In genomic region chr5:159161361-159162214, GRCh38 we compare ENCODE assay signal across 22 cellular contexts. TPM values are rescaled to one million over a fixed set of nuclear protein-coding genes. Genes with fewer than 3 reads are reported as not detected.
DNase-seq lines count a peak whose midpoint lies in the region; ATAC-seq, FAIRE-seq and TF ChIP-seq lines count a peak whose summit lies in the region.
"Had no signal": no experiment of that assay in that cellular context is flagged by ENCODE, and none has a peak within 500 bp of the region (broad histone marks: within the 10 kb centered on the region; RNA-seq: fewer than 3 reads in every experiment).

No MANE protein-coding gene starts in this region.

- H3K4me3 Mint-ChIP-seq in activated T-cell treated with anti-CD3 and anti-CD28 coated beads, Interleukin-2, amount 50 U/mL, for 24 hours, result no peak overlapping the region
- H3K4me3 Mint-ChIP-seq in GM23338, result no peak overlapping the region
- H3K4me3 Mint-ChIP-seq in astrocyte (ENCODE audit: unreplicated experiment), result no peak overlapping the region
- peak overlapping the region in 1 of 10 donors; percentile 19 for H3K4me3 Mint-ChIP-seq in naive thymus-derived CD8-positive, alpha-beta T cell
- H3K4me3 Mint-ChIP-seq: IgD-negative memory B cell, naive B cell, T-helper 17 cell had no signal

- peaks cover 77% of the 10 kb centered on the region for H3K36me3 Mint-ChIP-seq in activated T-cell treated with anti-CD3 and anti-CD28 coated beads, Interleukin-2, amount 50 U/mL, for 24 hours (ENCODE audit: low read depth)
- H3K36me3 Mint-ChIP-seq in GM23338 (ENCODE audit: low read depth), result peaks cover 27% of the 10 kb centered on the region; the same call in 2 of the 3 replicates
- H3K36me3 Mint-ChIP-seq in astrocyte (ENCODE audit: low read depth, unreplicated experiment), result peaks cover 6% of the 10 kb centered on the region
- H3K36me3 Mint-ChIP-seq in naive thymus-derived CD8-positive, alpha-beta T cell, result peaks cover 0 to 59% (median 6%) of the 10 kb centered on the region in 3 donors
- H3K36me3 Mint-ChIP-seq: IgD-negative memory B cell had no signal

- peaks cover 67% of the 10 kb centered on the region for H3K4me1 Mint-ChIP-seq in activated T-cell treated with anti-CD3 and anti-CD28 coated beads, Interleukin-2, amount 50 U/mL, for 24 hours (ENCODE audit: low read depth)
- H3K4me1 Mint-ChIP-seq in GM23338, result peaks cover 18% of the 10 kb centered on the region; the same call in 2 of the 3 replicates
- peaks cover 33% of the 10 kb centered on the region for H3K4me1 Mint-ChIP-seq in astrocyte (ENCODE audit: low read depth, unreplicated experiment)
- H3K4me1 Mint-ChIP-seq in naive thymus-derived CD8-positive, alpha-beta T cell, result peaks cover 16 to 28% (median 23%) of the 10 kb centered on the region in 4 donors

- no peaks in the 10 kb centered on the region for H3K36me3 ChIP-seq in GM23338 (ENCODE audit: insufficient read depth)
- H3K36me3 ChIP-seq in astrocyte (ENCODE audit: insufficient read depth, low read length), result peaks cover 29% of the 10 kb centered on the region

- no peak overlapping the region for H3K9ac ChIP-seq in astrocyte (ENCODE audit: low read length)
- H3K9ac ChIP-seq: parathyroid adenoma had no signal

- no peak for ATAC-seq in GM23338
- ATAC-seq in naive thymus-derived CD8-positive, alpha-beta T cell, result no peak
- ATAC-seq: heart right ventricle, T-helper 17 cell had no signal

- DNase-seq in activated T-cell treated with anti-CD3 and anti-CD28 coated beads, Interleukin-2, amount 50 U/mL, for 24 hours, result no peak
- DNase-seq in activated T-cell treated with anti-CD3 and anti-CD28 coated beads, Interleukin-2, amount 50 U/mL, for 48 hours, result no peak
- DNase-seq in GM23338 (ENCODE audit: low spot score), result peak; percentile 16
- no peak for DNase-seq in astrocyte (ENCODE audit: low read depth)
- no peak for DNase-seq in naive thymus-derived CD8-positive, alpha-beta T cell
- DNase-seq in effector CD4-positive, alpha-beta T cell, result no peak
- no peak for DNase-seq in foreskin melanocyte
- DNase-seq in NOMO-1 (lab: John Stamatoyannopoulos, UW; ENCODE audit: unreplicated experiment in 2 of 2), result no peak
- DNase-seq: activated CD4-positive, CD25-positive, alpha-beta regulatory T cell; activated CD8-positive, alpha-beta memory T cell treated with anti-CD3 and anti-CD28 coated beads, Interleukin-2, amount 50 U/mL, for 4 hours; DMS79 treated with DMSO at 0.1 percent for 48 hours; heart right ventricle; MV-4-11; naive B cell; NCI-H187; sigmoid colon; stimulated activated CD4-positive, alpha-beta T cell treated with anti-CD3 and anti-CD28 coated beads, Interleukin-1b, Interleukin-23, amount 100 ng/mL, for 48 hours; T-helper 17 cell had no signal

- H3K4me3 ChIP-seq in GM23338 (no peak overlapping the region), astrocyte (ENCODE audit: insufficient read depth, low read depth, low read length) (no peak overlapping the region)
- H3K4me3 ChIP-seq: heart right ventricle, lung, sigmoid colon had no signal

- H3K9me2 ChIP-seq in GM23338 (ENCODE audit: insufficient read depth), result no peaks in the 10 kb centered on the region

- no peaks in the 10 kb centered on the region for H3K9me3 ChIP-seq in astrocyte (ENCODE audit: insufficient read depth, low read depth, low read length)
- H3K9me3 ChIP-seq: heart right ventricle, sigmoid colon had no signal

- no peaks in the 10 kb centered on the region for H4K20me1 ChIP-seq in GM23338 (replicated peaks; ENCODE audit: insufficient read depth)
- H4K20me1 ChIP-seq in astrocyte (ENCODE audit: insufficient read depth, low read length), result peaks cover 4% of the 10 kb centered on the region

- peak overlapping the region; percentile 93 for H3K27ac Mint-ChIP-seq in activated T-cell treated with anti-CD3 and anti-CD28 coated beads, Interleukin-2, amount 50 U/mL, for 24 hours
- H3K27ac Mint-ChIP-seq in GM23338 (0 out of 2 replicates have a peak overlapping the region, but pooled peaks have one; percentile 15), astrocyte (ENCODE audit: unreplicated experiment) (peak overlapping the region; percentile 70)
- H3K27ac Mint-ChIP-seq in naive thymus-derived CD8-positive, alpha-beta T cell, result peak overlapping the region in 7 of 10 donors; percentile 6 to 82 (median 37)
- H3K27ac Mint-ChIP-seq: T-helper 17 cell had no signal

- no peak overlapping the region for H2AFZ ChIP-seq in GM23338
- no peak overlapping the region for H2AFZ ChIP-seq in astrocyte (ENCODE audit: low read depth, low read length)
- H2AFZ ChIP-seq: parathyroid adenoma had no signal

- H3K4me1 ChIP-seq in GM23338 (ENCODE audit: insufficient read depth), result no peaks in the 10 kb centered on the region; the same call in 1 of the 2 replicates
- H3K4me1 ChIP-seq in astrocyte (ENCODE audit: insufficient read depth, low read length), result peaks cover 15% of the 10 kb centered on the region
- H3K4me1 ChIP-seq: parathyroid adenoma had no signal

- no peaks in the 10 kb centered on the region for H3K27me3 ChIP-seq in GM23338 (ENCODE audit: insufficient read depth)
- no peaks in the 10 kb centered on the region for H3K27me3 ChIP-seq in astrocyte (ENCODE audit: insufficient read depth, low read length)
- H3K27me3 ChIP-seq: heart right ventricle, sigmoid colon had no signal

- FAIRE-seq in astrocyte (lab: Jason Lieb, UNC), result peak; percentile 50
- FAIRE-seq: islet of Langerhans had no signal

- no peak for TF ChIP-seq CTCF in GM23338 (conservative IDR thresholded peaks at IDR 0.05; ENCODE audit: low read depth in 2 of 2)
- TF ChIP-seq CTCF in astrocyte (IDR thresholded peaks at IDR 0.05; ENCODE audit: insufficient read depth, low read depth, low read length), result no peak

- H3K27ac ChIP-seq in GM23338 (ENCODE audit: low read depth), result no peak overlapping the region
- H3K27ac ChIP-seq in astrocyte (ENCODE audit: low read depth, low read length), result peak overlapping the region; percentile 25
- H3K27ac ChIP-seq: heart right ventricle, parathyroid adenoma, sigmoid colon had no signal

- H3K79me2 ChIP-seq in GM23338 (replicated peaks; ENCODE audit: insufficient read depth) (no peaks in the 10 kb centered on the region), astrocyte (ENCODE audit: insufficient read depth, low read length) (peaks cover 8% of the 10 kb centered on the region)

- POLR2A ChIA-PET in naive thymus-derived CD8-positive, alpha-beta T cell (lab: Charles Lee), result interaction anchor here (0.8 to 1.2 kb wide), 2 partner anchors 36 to 46 kb away, joined by 3 to 5 read pairs; no protein-coding TSS in a partner anchor

- H3K9me3 Mint-ChIP-seq in activated T-cell treated with anti-CD3 and anti-CD28 coated beads, Interleukin-2, amount 50 U/mL, for 24 hours, result no peaks in the 10 kb centered on the region
- H3K9me3 Mint-ChIP-seq in GM23338 (no peaks in the 10 kb centered on the region), astrocyte (ENCODE audit: unreplicated experiment) (no peaks in the 10 kb centered on the region)
- H3K9me3 Mint-ChIP-seq in naive thymus-derived CD8-positive, alpha-beta T cell, result no peaks in the 10 kb centered on the region
- H3K9me3 Mint-ChIP-seq: IgD-negative memory B cell, naive B cell had no signal

- no peaks in the 10 kb centered on the region for H3F3A ChIP-seq in GM23338 (replicated peaks; ENCODE audit: low read depth)

- H3K4me2 ChIP-seq in GM23338, result no peak overlapping the region
- H3K4me2 ChIP-seq in astrocyte (ENCODE audit: low read length), result no peak overlapping the region

- H3K27me3 Mint-ChIP-seq in activated T-cell treated with anti-CD3 and anti-CD28 coated beads, Interleukin-2, amount 50 U/mL, for 24 hours, result no peaks in the 10 kb centered on the region
- H3K27me3 Mint-ChIP-seq in GM23338 (ENCODE audit: insufficient read depth, low read depth, poor library complexity), result no peaks in the 10 kb centered on the region
- H3K27me3 Mint-ChIP-seq in astrocyte (ENCODE audit: low read depth, unreplicated experiment), result no peaks in the 10 kb centered on the region
- H3K27me3 Mint-ChIP-seq in naive thymus-derived CD8-positive, alpha-beta T cell, result no peaks in the 10 kb centered on the region
- H3K27me3 Mint-ChIP-seq: IgD-negative memory B cell, naive B cell, T-helper 17 cell had no signal

TF ChIP-seq in GM23338, 12 proteins besides CTCF, POLR2A, EP300 and RAD21:
- TF ChIP-seq POLR2AphosphoS5 (IDR thresholded peaks at IDR 0.05; ENCODE audit: low read depth) (no peak), EZH2 (IDR thresholded peaks at IDR 0.05; ENCODE audit: low read depth, unreplicated experiment) (no peak), NANOG (IDR thresholded peaks at IDR 0.05; ENCODE audit: borderline replicate concordance) (no peak), STAT1 (IDR thresholded peaks at IDR 0.05; ENCODE audit: unreplicated experiment) (no peak), CREB1 (CRISPR knock-in tag; IDR thresholded peaks at IDR 0.05; ENCODE audit: low read depth) (no peak), ETS1 (IDR thresholded peaks at IDR 0.05) (no peak)
TF ChIP-seq in GM23338: peak in this region for 0.

RNA-seq across cellular contexts. Expression of gene RNF145, which starts 47.8 kb away (rescaled TPM):
- total RNA-seq in GM23338 (2014; rRNA removed; shearing (Covaris generic)), result 37.1 and 43.5 TPM in 2 replicates
- 15.6 and 16.4 TPM in 2 replicates for polyA plus RNA-seq in GM23338 (2016; fragmentation: Nextera tagmentation; extraction: Ambion mirVana)
- 48.0 and 54.0 TPM in 2 replicates for total RNA-seq in astrocyte
- 10 to 100 TPM; 46.8 to 54.2 TPM for total RNA-seq in naive thymus-derived CD8-positive, alpha-beta T cell
- 10 to 100 TPM in 1 of 3 donors, 1 to 10 TPM in 2; 6.3 to 11.2 (median 7.4) TPM for polyA plus RNA-seq in naive thymus-derived CD8-positive, alpha-beta T cell

Comparison
In these comparisons a context has a peak if more than half of its experiments do, and no peak if none do; other contexts are left out.
1. H3K27ac Mint-ChIP-seq: peak in every context shown above with its lines; median percentile 93 in activated T-cell treated with anti-CD3 and anti-CD28 coated beads, Interleukin-2, amount 50 U/mL, for 24 hours; 70 in astrocyte; 37 in naive thymus-derived CD8-positive, alpha-beta T cell; 15 in GM23338.